In genomic region chr2:20422679-20423271, GRCh38 we compare ENCODE assay signal across 8 cellular contexts. TPM values are rescaled to one million over a fixed set of nuclear protein-coding genes. Genes with fewer than 3 reads are reported as not detected.
DNase-seq lines count a peak whose midpoint lies in the region; ATAC-seq and TF ChIP-seq lines count a peak whose summit lies in the region.

No MANE protein-coding gene starts in this region.

- H3K4me1 ChIP-seq in vagina = peaks cover 61% of the 10 kb centered on the region

- peak overlapping the region; percentile 83 for H3K27ac ChIP-seq in vagina

- H3K27me3 ChIP-seq in vagina = no peaks in the 10 kb centered on the region

- H3K36me3 ChIP-seq in vagina = no peaks in the 10 kb centered on the region

- peak; percentile 12 for ATAC-seq in left lobe of liver
- no peak for ATAC-seq in HG03108 (IDR thresholded peaks at IDR 0.05; ENCODE audit: unreplicated experiment)
- no peak for ATAC-seq in GM21381 (IDR thresholded peaks at IDR 0.05; ENCODE audit: unreplicated experiment)

- no peak for TF ChIP-seq POLR2A in vagina (IDR thresholded peaks at IDR 0.05)

- H3K9me3 ChIP-seq in vagina = no peaks in the 10 kb centered on the region

- no peak for TF ChIP-seq CTCF in vagina (IDR thresholded peaks at IDR 0.05)

- peak; percentile 19 for DNase-seq in stimulated activated CD4-positive, alpha-beta T cell treated with anti-CD3 and anti-CD28 coated beads, Interleukin-1b, Interleukin-23, amount 100 ng/mL, for 48 hours
- DNase-seq in stimulated activated CD4-positive, alpha-beta T cell treated with anti-CD3 and anti-CD28 coated beads, Interleukin-2, amount 100 ng/mL, for 24 hours = no peak
- DNase-seq in amniotic epithelial cell (ENCODE audit: low read depth) (peak; percentile 25), left lobe of liver (ENCODE audit: low spot score) (peak; percentile 52), vagina (ENCODE audit: extremely low spot score in 2 of 2) (peak; percentile 87 to 95), posterior vena cava (ENCODE audit: low spot score) (no peak)

- H3K4me3 ChIP-seq in vagina = no peak overlapping the region

- intact Hi-C loops in vagina (cut with DNase I) (loop anchor here (5.0 kb wide), 1 partner anchor 215 kb away; no protein-coding TSS in a partner anchor), posterior vena cava (cut with DNase I) (no loop called here)

RNA-seq across cellular contexts. Expression of gene RHOB, which starts 24.1 kb away (rescaled TPM):
- 250 TPM for total RNA-seq in left lobe of liver
- total RNA-seq in vagina = 1,771 TPM
- 1,000 to 10,000 TPM in 1 of 2 donors, 100 to 1,000 TPM in 1; 742 to 1,258 TPM for total RNA-seq in posterior vena cava

Comparison
In these comparisons a context has a peak if more than half of its experiments do, and no peak if none do; other contexts are left out.
1. DNase-seq: peak in stimulated activated CD4-positive, alpha-beta T cell treated with anti-CD3 and anti-CD28 coated beads, Interleukin-1b, Interleukin-23, amount 100 ng/mL, for 48 hours (single experiment), amniotic epithelial cell (single experiment), left lobe of liver (single experiment) and vagina (2 of 2); none in stimulated activated CD4-positive, alpha-beta T cell treated with anti-CD3 and anti-CD28 coated beads, Interleukin-2, amount 100 ng/mL, for 24 hours (0 of 2) and posterior vena cava (single experiment).